Comparison of ENCODE assay signal across 8 cellular contexts in genomic region chr12:67647251-67647546, GRCh38. TPM values are rescaled to one million over a fixed set of nuclear protein-coding genes. Genes with fewer than 3 reads are reported as not detected.
DNase-seq lines count a peak whose midpoint lies in the region; ATAC-seq and TF ChIP-seq lines count a peak whose summit lies in the region.

No MANE protein-coding gene starts in this region.

- DNase-seq in CD4-positive, alpha-beta T cell: peak in 2 of 10 experiments; percentile 15 to 17
- DNase-seq in natural killer cell treated with Interleukin-12 subunit alpha and Interleukin-12 subunit beta and Interleukin-15 and Interleukin-18, amount 100 ng/mL, for 72 hours (ENCODE audit: low spot score): no peak
- DNase-seq in NCI-H1092 treated with DMSO at 0.1 percent for 48 hours (lab: John Stamatoyannopoulos, UW) (no peak), SKM-1 (lab: John Stamatoyannopoulos, UW; ENCODE audit: unreplicated experiment) (no peak), NCI-H1436 treated with DMSO at 0.1 percent for 48 hours (lab: John Stamatoyannopoulos, UW) (no peak), cerebellar nuclear complex (lab: John Stamatoyannopoulos, UW) (no peak)

- TF ChIP-seq CTCF in CD4-positive, alpha-beta T cell (IDR thresholded peaks at IDR 0.05): no peak

- no peak for TF ChIP-seq EP300 in Ishikawa (IDR thresholded peaks at IDR 0.05; ENCODE audit: borderline replicate concordance)

- CTCF ChIA-PET in CD4-positive, alpha-beta T cell (lab: Charles Lee): interaction anchor here (1.1 to 4.5 kb wide), 5 partner anchors 8 to 291 kb away, joined by 3 to 29 read pairs (median 3); no protein-coding TSS in a partner anchor

- intact Hi-C loops in CD4-positive, alpha-beta T cell (cut with DNase I, micrococcal nuclease): loop anchor here (1.0 to 5.0 kb wide), 2 partner anchors 17 to 205 kb away; no protein-coding TSS in a partner anchor
- intact Hi-C loops in dendritic cell treated with granulocyte-macrophage colony-stimulating factor and Interleukin-4, amounts not matched to agents 40 ng/mL and 50 ng/mL, for 4 days (cut with micrococcal nuclease): loop anchor here (5.0 kb wide), 1 partner anchor 195 kb away; no protein-coding TSS in a partner anchor

- no peak for ATAC-seq in CD4-positive, alpha-beta T cell (ENCODE audit: poor library complexity)
- no peak for ATAC-seq in natural killer cell treated with Interleukin-12 subunit alpha and Interleukin-12 subunit beta and Interleukin-15 and Interleukin-18, amount 100 ng/mL, for 72 hours

- H3K27ac ChIP-seq in CD4-positive, alpha-beta T cell (ENCODE audit: low read depth, low read length): peak overlapping the region; percentile 84

- H3K4me3 Mint-ChIP-seq in CD4-positive, alpha-beta T cell: peak overlapping the region; percentile 91
- H3K4me3 Mint-ChIP-seq in dendritic cell treated with granulocyte-macrophage colony-stimulating factor and Interleukin-4, amounts not matched to agents 40 ng/mL and 50 ng/mL, for 4 days: no peak overlapping the region
- H3K4me3 Mint-ChIP-seq in natural killer cell treated with Interleukin-12 subunit alpha and Interleukin-12 subunit beta and Interleukin-15 and Interleukin-18, amount 100 ng/mL, for 72 hours: peak overlapping the region; percentile 84

- no peak for TF ChIP-seq RAD21 in Ishikawa (IDR thresholded peaks at IDR 0.05; ENCODE audit: low read depth)

- no peaks in the 10 kb centered on the region for H3K9me3 Mint-ChIP-seq in CD4-positive, alpha-beta T cell
- H3K9me3 Mint-ChIP-seq in dendritic cell treated with granulocyte-macrophage colony-stimulating factor and Interleukin-4, amounts not matched to agents 40 ng/mL and 50 ng/mL, for 4 days: no peaks in the 10 kb centered on the region
- no peaks in the 10 kb centered on the region for H3K9me3 Mint-ChIP-seq in natural killer cell treated with Interleukin-12 subunit alpha and Interleukin-12 subunit beta and Interleukin-15 and Interleukin-18, amount 100 ng/mL, for 72 hours

- H3K9me3 ChIP-seq in CD4-positive, alpha-beta T cell (ENCODE audit: control insufficient read depth, low read length): no peaks in the 10 kb centered on the region

- H3K27me3 Mint-ChIP-seq in CD4-positive, alpha-beta T cell: no peaks in the 10 kb centered on the region
- H3K27me3 Mint-ChIP-seq in dendritic cell treated with granulocyte-macrophage colony-stimulating factor and Interleukin-4, amounts not matched to agents 40 ng/mL and 50 ng/mL, for 4 days: peaks cover 23% of the 10 kb centered on the region
- no peaks in the 10 kb centered on the region for H3K27me3 Mint-ChIP-seq in natural killer cell treated with Interleukin-12 subunit alpha and Interleukin-12 subunit beta and Interleukin-15 and Interleukin-18, amount 100 ng/mL, for 72 hours

- H3K4me1 Mint-ChIP-seq in CD4-positive, alpha-beta T cell (ENCODE audit: low read depth): peaks cover 32% of the 10 kb centered on the region
- peaks cover 34% of the 10 kb centered on the region for H3K4me1 Mint-ChIP-seq in dendritic cell treated with granulocyte-macrophage colony-stimulating factor and Interleukin-4, amounts not matched to agents 40 ng/mL and 50 ng/mL, for 4 days (ENCODE audit: low read depth)
- H3K4me1 Mint-ChIP-seq in natural killer cell treated with Interleukin-12 subunit alpha and Interleukin-12 subunit beta and Interleukin-15 and Interleukin-18, amount 100 ng/mL, for 72 hours (ENCODE audit: low read depth in 2 of 2): peaks cover 30 to 32% of the 10 kb centered on the region in 2 donors

- POLR2A ChIA-PET in CD4-positive, alpha-beta T cell (lab: Charles Lee): interaction anchor here (1.5 to 10.3 kb wide), 14 partner anchors 8 to 378 kb away, joined by 5 to 275 read pairs (median 14); partner anchors contain the start of gene CAND1

- peak overlapping the region; percentile 88 for H3K27ac Mint-ChIP-seq in CD4-positive, alpha-beta T cell
- peak overlapping the region; percentile 86 for H3K27ac Mint-ChIP-seq in dendritic cell treated with granulocyte-macrophage colony-stimulating factor and Interleukin-4, amounts not matched to agents 40 ng/mL and 50 ng/mL, for 4 days
- peak overlapping the region; percentile 39 to 83 for H3K27ac Mint-ChIP-seq in natural killer cell treated with Interleukin-12 subunit alpha and Interleukin-12 subunit beta and Interleukin-15 and Interleukin-18, amount 100 ng/mL, for 72 hours

- H3K27me3 ChIP-seq in CD4-positive, alpha-beta T cell (ENCODE audit: control insufficient read depth, insufficient read depth, low read length): no peaks in the 10 kb centered on the region

- peaks cover 30% of the 10 kb centered on the region for H3K36me3 Mint-ChIP-seq in CD4-positive, alpha-beta T cell (ENCODE audit: low read depth)
- peaks cover 19% of the 10 kb centered on the region for H3K36me3 Mint-ChIP-seq in dendritic cell treated with granulocyte-macrophage colony-stimulating factor and Interleukin-4, amounts not matched to agents 40 ng/mL and 50 ng/mL, for 4 days (ENCODE audit: low read depth)
- peaks cover 5% of the 10 kb centered on the region for H3K36me3 Mint-ChIP-seq in natural killer cell treated with Interleukin-12 subunit alpha and Interleukin-12 subunit beta and Interleukin-15 and Interleukin-18, amount 100 ng/mL, for 72 hours

TF ChIP-seq in Ishikawa, 13 proteins besides CTCF, POLR2A, EP300 and RAD21:
- TF ChIP-seq EGR1 (IDR thresholded peaks at IDR 0.05) (no peak), CREB1 (IDR thresholded peaks at IDR 0.05; ENCODE audit: low read depth) (0 out of 2 replicates have a peak, but pooled peaks have one; percentile 14), MAX (IDR thresholded peaks at IDR 0.05) (no peak)
TF ChIP-seq in Ishikawa: peak in this region for 1.

RNA-seq across cellular contexts. Expression of gene DYRK2, which starts 1.3 kb away (rescaled TPM):
- 100 to 1,000 TPM; 123 to 135 TPM for total RNA-seq in CD4-positive, alpha-beta T cell
- 10 to 100 TPM; 37.1 to 56.1 TPM for total RNA-seq in natural killer cell treated with Interleukin-12 subunit alpha and Interleukin-12 subunit beta and Interleukin-15 and Interleukin-18, amount 100 ng/mL, for 72 hours
